In the genomic region with DNA sequence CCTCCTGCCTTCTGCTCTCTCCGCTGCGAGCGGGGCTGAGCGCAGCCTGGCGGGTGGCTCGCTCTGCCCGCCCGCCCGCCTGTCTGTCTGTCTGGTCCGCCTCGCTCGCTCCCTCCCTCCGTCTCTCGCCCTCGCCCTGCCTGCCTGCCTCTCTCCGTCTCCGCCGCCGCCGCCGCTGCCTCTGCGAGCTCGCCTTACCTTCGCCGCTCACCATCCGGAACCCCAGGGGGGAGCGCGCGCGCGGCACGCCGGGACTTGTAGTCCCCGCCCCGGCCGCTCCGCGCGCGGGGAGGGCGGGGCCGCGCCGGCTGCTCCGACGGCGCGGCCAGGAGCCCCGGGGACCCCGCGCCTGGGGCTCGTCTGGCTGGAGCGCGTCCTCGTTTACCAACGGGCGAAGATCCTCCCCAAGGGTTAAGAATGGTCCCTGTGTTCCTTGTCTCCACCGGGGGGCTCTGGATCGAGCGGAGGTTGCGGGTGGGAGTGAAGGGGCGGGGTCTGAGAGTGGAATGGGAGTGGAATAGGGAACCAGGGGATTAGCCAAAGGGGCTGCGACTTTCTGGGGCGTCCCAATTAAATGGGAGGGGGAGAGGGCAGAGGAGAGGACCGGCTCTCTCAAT, we compare ENCODE assay signal across 8 cellular contexts. TPM values are rescaled to one million over a fixed set of nuclear protein-coding genes. Genes with fewer than 3 reads are reported as not detected.
A peak's percentile ranks its signal among the peaks of the same experiment; 100 is the strongest.
DNase-seq lines count a peak whose midpoint lies in the region; TF ChIP-seq lines count a peak whose summit lies in the region.

A gene with protein sequence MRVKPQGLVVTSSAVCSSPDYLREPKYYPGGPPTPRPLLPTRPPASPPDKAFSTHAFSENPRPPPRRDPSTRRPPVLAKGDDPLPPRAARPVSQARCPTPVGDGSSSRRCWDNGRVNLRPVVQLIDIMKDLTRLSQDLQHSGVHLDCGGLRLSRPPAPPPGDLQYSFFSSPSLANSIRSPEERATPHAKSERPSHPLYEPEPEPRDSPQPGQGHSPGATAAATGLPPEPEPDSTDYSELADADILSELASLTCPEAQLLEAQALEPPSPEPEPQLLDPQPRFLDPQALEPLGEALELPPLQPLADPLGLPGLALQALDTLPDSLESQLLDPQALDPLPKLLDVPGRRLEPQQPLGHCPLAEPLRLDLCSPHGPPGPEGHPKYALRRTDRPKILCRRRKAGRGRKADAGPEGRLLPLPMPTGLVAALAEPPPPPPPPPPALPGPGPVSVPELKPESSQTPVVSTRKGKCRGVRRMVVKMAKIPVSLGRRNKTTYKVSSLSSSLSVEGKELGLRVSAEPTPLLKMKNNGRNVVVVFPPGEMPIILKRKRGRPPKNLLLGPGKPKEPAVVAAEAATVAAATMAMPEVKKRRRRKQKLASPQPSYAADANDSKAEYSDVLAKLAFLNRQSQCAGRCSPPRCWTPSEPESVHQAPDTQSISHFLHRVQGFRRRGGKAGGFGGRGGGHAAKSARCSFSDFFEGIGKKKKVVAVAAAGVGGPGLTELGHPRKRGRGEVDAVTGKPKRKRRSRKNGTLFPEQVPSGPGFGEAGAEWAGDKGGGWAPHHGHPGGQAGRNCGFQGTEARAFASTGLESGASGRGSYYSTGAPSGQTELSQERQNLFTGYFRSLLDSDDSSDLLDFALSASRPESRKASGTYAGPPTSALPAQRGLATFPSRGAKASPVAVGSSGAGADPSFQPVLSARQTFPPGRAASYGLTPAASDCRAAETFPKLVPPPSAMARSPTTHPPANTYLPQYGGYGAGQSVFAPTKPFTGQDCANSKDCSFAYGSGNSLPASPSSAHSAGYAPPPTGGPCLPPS (N-terminal part only) (minus strand): TSS at position 183 of the 617 bp plus-strand sequence. CDS start 52,029 bp downstream, outside the sequence.

- peak within 1 kb of the TSS; percentile 69 for H3K9ac ChIP-seq in HUES64 (ENCODE audit: low read depth, low read length)

- peak within 1 kb of the TSS; percentile 66 for H3K4me3 ChIP-seq in HUES64 (ENCODE audit: low read length)

- peak; percentile 69 for DNase-seq in AG09319 (ENCODE audit: extremely low read depth, low read depth)
- peak; percentile 88 for DNase-seq in GM19240 (ENCODE audit: insufficient read length, low spot score)
- peak; percentile 90 for DNase-seq in OCI-M1 (lab: John Stamatoyannopoulos, UW)
- peak; percentile 91 for DNase-seq in activated T-cell treated with anti-CD3 and anti-CD28 coated beads for 1 hour (ENCODE audit: low read depth)
- DNase-seq in epidermal melanocyte (ENCODE audit: insufficient read length, low spot score), result peak; percentile 84
- peak; percentile 65 for DNase-seq in middle frontal gyrus (ENCODE audit: extremely low spot score, low spot score)
- DNase-seq in stimulated activated CD8-positive, alpha-beta memory T cell treated with anti-CD3 and anti-CD28 coated beads, Interleukin-15, amount 100 ng/mL, for 4 hours (ENCODE audit: low read depth in 2 of 2), result peak; percentile 79 to 81

- H3K27ac ChIP-seq in HUES64 (ENCODE audit: low read depth, low read length), result peak within 1 kb of the TSS; percentile 53; the same call in 1 of the 2 replicates

- WGBS in HUES64, result under 1% methylated on average over 65 of the region's 65 CpGs

- H3K27me3 ChIP-seq in HUES64 (ENCODE audit: insufficient read depth, low read length), result no peaks in the 10 kb centered on the region

- H3K36me3 ChIP-seq in HUES64 (ENCODE audit: insufficient read depth, low read length), result no peaks in the 10 kb centered on the region

- TF ChIP-seq CTCF in AG09319 (IDR thresholded peaks at IDR 0.05; ENCODE audit: low read depth, low read length), result no peak; the same call in 1 of the 2 replicates

- H3K9me3 ChIP-seq in HUES64 (ENCODE audit: insufficient read depth, low read depth, low read length), result no peaks in the 10 kb centered on the region

- peaks cover 57% of the 10 kb centered on the region for H3K4me1 ChIP-seq in HUES64 (ENCODE audit: insufficient read depth, low read length)

RNA-seq across cellular contexts. Expression of the gene that starts here (rescaled TPM):
- polyA plus RNA-seq in HUES64 (2013, experiment 1 of 2), result 23.6 TPM
- polyA plus RNA-seq in HUES64 (2013, experiment 2 of 2), result 29.1 TPM

Comparison
In these comparisons a context has a peak if more than half of its experiments do, and no peak if none do; other contexts are left out.
1. Peak in every context shown above with its lines: DNase-seq, H3K4me3 ChIP-seq and H3K27ac ChIP-seq.